ENCODE assay signal across 25 cellular contexts in the genomic region with DNA sequence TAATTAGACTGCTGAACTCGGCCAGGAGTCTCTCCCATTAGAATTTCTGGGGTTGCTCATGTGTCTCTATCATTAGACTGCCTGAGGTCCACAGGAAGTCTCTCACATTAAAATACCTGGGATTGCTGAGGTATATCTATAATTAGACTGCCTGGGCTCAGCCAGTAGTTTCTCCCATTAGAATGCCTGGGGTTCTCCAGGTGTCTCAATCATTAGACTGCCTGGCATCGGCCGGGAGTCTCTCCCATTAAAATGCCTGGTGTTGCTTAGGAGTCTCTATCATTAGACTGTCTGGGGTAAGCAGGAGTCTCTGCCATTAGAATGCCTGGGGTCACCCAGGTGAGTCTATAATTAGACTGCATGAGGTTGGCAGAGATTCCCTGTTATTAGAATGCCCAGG.
DNase-seq lines count a peak whose midpoint lies in the region; ATAC-seq and TF ChIP-seq lines count a peak whose summit lies in the region.
"Had no signal": no experiment of that assay in that cellular context is flagged by ENCODE, and none has a peak within 500 bp of the region (broad histone marks: within the 10 kb centered on the region; RNA-seq: fewer than 3 reads in every experiment).

No MANE protein-coding gene starts in this region.

- no peak overlapping the region for H3K4me3 Mint-ChIP-seq in osteocyte (ENCODE audit: unreplicated experiment)
- H3K4me3 Mint-ChIP-seq: CD14-positive monocyte; CD4-positive, alpha-beta memory T cell; CD4-positive, CD25-positive, alpha-beta regulatory T cell; CD8-positive, alpha-beta memory T cell had no signal

- peak; percentile 43; the same call in 1 of the 2 replicates for TF ChIP-seq EP300 in Ishikawa (IDR thresholded peaks at IDR 0.05; ENCODE audit: borderline replicate concordance)

- H3K27ac Mint-ChIP-seq in osteocyte (ENCODE audit: unreplicated experiment), result no peak overlapping the region
- H3K27ac Mint-ChIP-seq: CD14-positive monocyte; CD4-positive, alpha-beta memory T cell; CD8-positive, alpha-beta memory T cell had no signal

- H3K4me1 ChIP-seq in RWPE2 (ENCODE audit: insufficient read depth, poor library complexity, severe bottlenecking), result no peaks in the 10 kb centered on the region
- H3K4me1 ChIP-seq: BE2C had no signal

- TF ChIP-seq CTCF in RWPE2 (IDR thresholded peaks at IDR 0.05; ENCODE audit: poor library complexity, severe bottlenecking), result no peak
- no peak for TF ChIP-seq CTCF in osteocyte (IDR thresholded peaks at IDR 0.05)

- no peaks in the 10 kb centered on the region for H3K36me3 Mint-ChIP-seq in osteocyte (ENCODE audit: unreplicated experiment)
- H3K36me3 Mint-ChIP-seq: CD14-positive monocyte; CD4-positive, CD25-positive, alpha-beta regulatory T cell had no signal

- DNase-seq in RWPE2 (ENCODE audit: low spot score), result peak; percentile 7
- peak; percentile 35 for DNase-seq in mesenteric fat pad (ENCODE audit: low spot score)
- DNase-seq in osteocyte (ENCODE audit: extremely low spot score, unreplicated experiment), result peak; percentile 49
- DNase-seq in ureter (ENCODE audit: low spot score), result no peak
- DNase-seq: 8988T; ACHN; BE2C; C1 segment of cervical spinal cord; CD4-positive, alpha-beta memory T cell; CD4-positive, CD25-positive, alpha-beta regulatory T cell; CD8-positive, alpha-beta memory T cell; COR-L47; DMS 273 treated with DMSO at 0.1 percent for 48 hours; DMS153; DMS53; DMS79; DND-41; EL; GDM1 had no signal

- no peak for TF ChIP-seq RAD21 in Ishikawa (IDR thresholded peaks at IDR 0.05; ENCODE audit: low read depth)

- peaks cover 7% of the 10 kb centered on the region for H3K9me3 ChIP-seq in RWPE2 (ENCODE audit: severe bottlenecking)
- H3K9me3 ChIP-seq: BE2C had no signal

- no peak for ATAC-seq in RWPE2 (ENCODE audit: low read depth)
- ATAC-seq in GM18909 (IDR thresholded peaks at IDR 0.05; ENCODE audit: poor library complexity, unreplicated experiment), result no peak
- ATAC-seq in HG02973 (IDR thresholded peaks at IDR 0.05; ENCODE audit: unreplicated experiment), result no peak
- ATAC-seq: GM12878 had no signal

- H3K27ac ChIP-seq in RWPE2 (ENCODE audit: poor library complexity, severe bottlenecking), result no peak overlapping the region
- H3K27ac ChIP-seq: BLaER1 had no signal

- no peaks in the 10 kb centered on the region for H3K36me3 ChIP-seq in RWPE2 (ENCODE audit: low read depth)
- H3K36me3 ChIP-seq: BE2C, BLaER1 had no signal

- no peaks in the 10 kb centered on the region for H3K27me3 ChIP-seq in RWPE2 (ENCODE audit: insufficient read depth, poor library complexity, severe bottlenecking)
- H3K27me3 ChIP-seq: BE2C, BLaER1 had no signal

- no peak overlapping the region for H3K4me3 ChIP-seq in RWPE2 (ENCODE audit: severe bottlenecking)
- H3K4me3 ChIP-seq: BLaER1, GM12878 had no signal

- H3K27me3 Mint-ChIP-seq in osteocyte (ENCODE audit: unreplicated experiment), result no peaks in the 10 kb centered on the region
- H3K27me3 Mint-ChIP-seq: CD4-positive, alpha-beta memory T cell; CD4-positive, CD25-positive, alpha-beta regulatory T cell; CD8-positive, alpha-beta memory T cell had no signal

- H3K4me1 Mint-ChIP-seq in osteocyte (ENCODE audit: unreplicated experiment), result no peaks in the 10 kb centered on the region
- H3K4me1 Mint-ChIP-seq: CD14-positive monocyte; CD4-positive, alpha-beta memory T cell; CD4-positive, CD25-positive, alpha-beta regulatory T cell; CD8-positive, alpha-beta memory T cell had no signal

- H3K9me3 Mint-ChIP-seq in osteocyte (ENCODE audit: unreplicated experiment), result peaks cover 85% of the 10 kb centered on the region

TF ChIP-seq in Ishikawa, 13 proteins besides CTCF, POLR2A, EP300 and RAD21:
- TF ChIP-seq CREB1 (IDR thresholded peaks at IDR 0.05; ENCODE audit: low read depth) (no peak), TAF1 (IDR thresholded peaks at IDR 0.05; ENCODE audit: low read depth) (no peak), TCF12 (IDR thresholded peaks at IDR 0.05; ENCODE audit: low read depth) (peak; percentile 52), EGR1 (IDR thresholded peaks at IDR 0.05) (no peak), TEAD4 (IDR thresholded peaks at IDR 0.05) (peak; percentile 66), NFIC (IDR thresholded peaks at IDR 0.05) (no peak)
TF ChIP-seq in Ishikawa: peak in this region for 2.
